9 cellular contexts compared by ENCODE assay signal in the genomic region with DNA sequence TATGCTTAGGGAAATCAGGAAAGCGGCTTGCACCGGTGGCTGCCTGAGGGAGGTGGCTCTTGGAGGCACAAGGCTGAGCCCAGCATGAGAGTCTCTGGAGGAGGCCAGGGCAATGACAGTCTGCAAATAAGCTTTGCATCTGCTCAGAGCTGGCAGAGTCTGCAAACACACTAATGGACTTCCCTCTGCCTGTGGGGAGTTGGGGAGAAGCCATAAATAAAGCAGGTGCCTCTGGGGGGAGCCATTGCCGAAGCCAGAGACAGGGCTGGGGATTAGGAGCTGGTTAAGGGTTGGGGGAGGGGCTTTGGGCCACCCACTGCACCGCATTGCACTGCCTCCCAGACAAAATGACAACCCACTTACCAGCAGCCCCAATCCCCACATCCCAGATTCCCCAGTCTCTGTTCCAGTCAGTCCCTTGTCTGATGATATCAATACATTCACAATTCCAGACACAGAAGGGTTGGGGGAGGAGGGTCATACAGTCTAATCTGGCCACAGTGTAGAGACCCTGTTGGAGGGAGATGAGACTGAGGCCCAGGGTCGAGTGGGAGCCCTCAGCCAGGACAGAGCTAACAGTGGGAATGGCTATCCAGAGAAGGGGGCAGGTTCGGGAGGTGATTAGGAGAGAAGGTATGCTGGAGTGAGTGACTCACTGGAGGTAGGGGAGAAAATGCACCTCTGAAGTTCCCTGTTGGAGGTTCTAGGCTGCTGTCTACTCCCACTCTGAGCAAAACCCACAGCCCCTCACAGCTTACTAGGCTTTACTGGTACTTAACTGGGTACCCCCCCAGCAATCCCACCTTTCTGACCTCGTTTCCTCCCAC. TPM values are rescaled to one million over a fixed set of nuclear protein-coding genes. Genes with fewer than 3 reads are reported as not detected.
DNase-seq lines count a peak whose midpoint lies in the region; TF ChIP-seq lines count a peak whose summit lies in the region.
"Had no signal": no experiment of that assay in that cellular context is flagged by ENCODE, and none has a peak within 500 bp of the region (broad histone marks: within the 10 kb centered on the region; RNA-seq: fewer than 3 reads in every experiment).

No MANE protein-coding gene starts in this region.

- H3K4me3 ChIP-seq in GM12865 (ENCODE audit: low read depth, low read length) (no peak overlapping the region), MM.1S (ENCODE audit: low read length) (no peak overlapping the region), ovary (no peak overlapping the region)

- H3K27ac ChIP-seq in MM.1S (ENCODE audit: low read length) (no peak overlapping the region), ovary (no peak overlapping the region)

- DNase-seq in GM12865 (ENCODE audit: low read depth) (peak; percentile 42), MM.1S (no peak), RKO (ENCODE audit: low spot score) (peak; percentile 12), mesenteric fat pad (ENCODE audit: low spot score) (peak; percentile 67), SKM-1 (lab: John Stamatoyannopoulos, UW; ENCODE audit: unreplicated experiment) (no peak), GM19240 (ENCODE audit: insufficient read length, low spot score) (no peak), ovary (no peak)
- no peak for DNase-seq in activated CD8-positive, alpha-beta memory T cell treated with anti-CD3 and anti-CD28 coated beads, Interleukin-2, amount 50 U/mL, for 4 hours
- DNase-seq: activated naive CD4-positive, alpha-beta T cell treated with Interleukin-2 at 50 U/mL for 16 hours had no signal

- no peak for TF ChIP-seq POLR2A in ovary (IDR thresholded peaks at IDR 0.05)

- no peak overlapping the region for H3K9ac ChIP-seq in MM.1S (ENCODE audit: low read length)

- H3K9me3 ChIP-seq in MM.1S (replicated peaks; ENCODE audit: insufficient read depth, low read length) = no peaks in the 10 kb centered on the region
- H3K9me3 ChIP-seq in ovary = no peaks in the 10 kb centered on the region

- H3K9me2 ChIP-seq in MM.1S (replicated peaks; ENCODE audit: insufficient read depth, low read length) = no peaks in the 10 kb centered on the region

- no peaks in the 10 kb centered on the region for H3K79me2 ChIP-seq in MM.1S (ENCODE audit: low read length)

- H4K20me1 ChIP-seq in MM.1S (ENCODE audit: insufficient read depth, low read length) = no peaks in the 10 kb centered on the region

- H3K27me3 ChIP-seq in MM.1S (replicated peaks; ENCODE audit: insufficient read depth, low read length) (no peaks in the 10 kb centered on the region), ovary (no peaks in the 10 kb centered on the region)

- no peaks in the 10 kb centered on the region for H3K4me1 ChIP-seq in MM.1S (ENCODE audit: low read length)
- no peaks in the 10 kb centered on the region for H3K4me1 ChIP-seq in ovary (ENCODE audit: insufficient read depth)

- H3K36me3 ChIP-seq in MM.1S (replicated peaks; ENCODE audit: insufficient read depth, low read length) (no peaks in the 10 kb centered on the region), ovary (no peaks in the 10 kb centered on the region)

- H3K4me2 ChIP-seq in MM.1S (ENCODE audit: low read depth, low read length) = no peak overlapping the region

- no peak overlapping the region for H2AFZ ChIP-seq in MM.1S (ENCODE audit: low read length)

- intact Hi-C loops in ovary (cut with DNase I) = no loop called here

- TF ChIP-seq CTCF in GM12865 (IDR thresholded peaks at IDR 0.05; ENCODE audit: insufficient read depth, low read depth, low read length, missing control alignments) (peak; percentile 22), MM.1S (IDR thresholded peaks at IDR 0.05; ENCODE audit: low read length) (0 out of 2 replicates have a peak, but pooled peaks have one; percentile 4), ovary (IDR thresholded peaks at IDR 0.05) (no peak)

- 34 to 40% (median 39%) methylated on average over 7 of the region's 7 CpGs for WGBS in ovary, 3 donors

- H3F3A ChIP-seq in MM.1S (ENCODE audit: insufficient read depth, low read length) = no peaks in the 10 kb centered on the region

- no peak for TF ChIP-seq EP300 in ovary (IDR thresholded peaks at IDR 0.05)

RNA-seq across cellular contexts. Expression of a gene that starts 53.7 kb away (rescaled TPM):
- 0.06 TPM for total RNA-seq in mesenteric fat pad
- total RNA-seq in ovary = under 1 TPM in 2 of 7 donors, not detected in 5; 0.05 to 0.28 TPM
- polyA plus RNA-seq in ovary = under 1 TPM in 1 of 2 donors, not detected in 1; 0.02 TPM

Comparison
In these comparisons a context has a peak if more than half of its experiments do, and no peak if none do; other contexts are left out.
1. DNase-seq: peak in GM12865 (single experiment), RKO (single experiment) and mesenteric fat pad (single experiment); none in MM.1S (single experiment), SKM-1 (single experiment), GM19240 (single experiment), ovary (0 of 5) and activated CD8-positive, alpha-beta memory T cell treated with anti-CD3 and anti-CD28 coated beads, Interleukin-2, amount 50 U/mL, for 4 hours (single experiment).
2. CTCF ChIP-seq: peak in GM12865 (single experiment) and MM.1S (single experiment); none in ovary (0 of 3).